In genomic region chr9:136587944-136588662, GRCh38 we compare ENCODE assay signal across 1 cellular context.
TF ChIP-seq lines count a peak whose summit lies in the region.

No MANE protein-coding gene starts in this region.

TF ChIP-seq in SK-N-SH, 30 proteins besides CTCF, POLR2A, EP300 and RAD21 (continued from another document):
- no peak for TF ChIP-seq IRF3 (IDR thresholded peaks at IDR 0.05; ENCODE audit: low read depth, low read length)
